Comparison of ENCODE assay signal across 9 cellular contexts in genomic region chr3:53668872-53669271, GRCh38.
A peak's percentile ranks its signal among the peaks of the same experiment; 100 is the strongest.
DNase-seq lines count a peak whose midpoint lies in the region; ATAC-seq, FAIRE-seq and TF ChIP-seq lines count a peak whose summit lies in the region.
"Had no signal": no experiment of that assay in that cellular context is flagged by ENCODE, and none has a peak within 500 bp of the region (broad histone marks: within the 10 kb centered on the region; RNA-seq: fewer than 3 reads in every experiment).

No MANE protein-coding gene starts in this region.

- no peak overlapping the region for H3K4me3 Mint-ChIP-seq in HFFc6

- no peak for FAIRE-seq in urothelium cell line (lab: Jason Lieb, UNC)
- FAIRE-seq: colon had no signal

- H3K36me3 ChIP-seq in DOHH2 (ENCODE audit: control insufficient read depth, low read length) (no peaks in the 10 kb centered on the region), colonic mucosa (no peaks in the 10 kb centered on the region)

- H3K4me1 ChIP-seq in DOHH2 (ENCODE audit: control insufficient read depth, low read length): no peaks in the 10 kb centered on the region
- H3K4me1 ChIP-seq in colonic mucosa: no peaks in the 10 kb centered on the region

- no peak overlapping the region for H3K4me2 ChIP-seq in DOHH2 (ENCODE audit: low read length)

- no peaks in the 10 kb centered on the region for H3K9me3 Mint-ChIP-seq in HFFc6

- H3F3A ChIP-seq in DOHH2 (ENCODE audit: control insufficient read depth, insufficient read depth): no peaks in the 10 kb centered on the region

- H3K27me3 ChIP-seq in DOHH2 (ENCODE audit: control insufficient read depth, low read length) (peaks cover 8% of the 10 kb centered on the region; the same call in 1 of the 2 replicates), colonic mucosa (no peaks in the 10 kb centered on the region)

- in situ Hi-C loops in astrocyte of the cerebellum (cut with HindIII; ENCODE audit: low sequenced_read_pairs): no loop called here

- no peak overlapping the region for H3K27ac Mint-ChIP-seq in HFFc6

- no peaks in the 10 kb centered on the region for H3K4me1 Mint-ChIP-seq in HFFc6 (ENCODE audit: low read depth)

- H3K9me3 ChIP-seq in DOHH2 (ENCODE audit: control insufficient read depth, insufficient read depth, low read length): no peaks in the 10 kb centered on the region
- no peaks in the 10 kb centered on the region for H3K9me3 ChIP-seq in colonic mucosa

- TF ChIP-seq CTCF in DOHH2 (IDR thresholded peaks at IDR 0.05; ENCODE audit: low read depth, low read length, poor library complexity, severe bottlenecking) (peak; percentile 57), HFFc6 (IDR thresholded peaks at IDR 0.05) (peak; percentile 70), astrocyte of the cerebellum (IDR thresholded peaks at IDR 0.05; ENCODE audit: low read depth, low read length, missing control alignments) (peak; percentile 26), colonic mucosa (IDR thresholded peaks at IDR 0.05) (no peak)

- H3K27ac ChIP-seq in DOHH2 (ENCODE audit: low read depth, low read length) (no peak overlapping the region), colonic mucosa (no peak overlapping the region)

- no peaks in the 10 kb centered on the region for H3K9me2 ChIP-seq in DOHH2 (replicated peaks; ENCODE audit: control insufficient read depth, low read length)

- intact Hi-C loops in colonic mucosa (cut with DNase I): no loop called here

- no peaks in the 10 kb centered on the region for H4K20me1 ChIP-seq in DOHH2 (ENCODE audit: control insufficient read depth, insufficient read depth, low read depth, low read length)

- no peak overlapping the region for H3K9ac ChIP-seq in colonic mucosa (ENCODE audit: low read depth in 2 of 2, low read length in 2 of 2)

- ATAC-seq in GM21529 (IDR thresholded peaks at IDR 0.05; ENCODE audit: unreplicated experiment): no peak

- peak; percentile 4 for DNase-seq in HFFc6
- no peak for DNase-seq in astrocyte of the cerebellum (ENCODE audit: low read depth)
- peak; percentile 13 for DNase-seq in myocyte (ENCODE audit: low read depth)
- no peak for DNase-seq in colonic mucosa
- no peak for DNase-seq in urothelium cell line (ENCODE audit: low spot score)
- DNase-seq in NCI-H2081 (lab: John Stamatoyannopoulos, UW): no peak

- H3K36me3 Mint-ChIP-seq in HFFc6 (ENCODE audit: low read depth): no peaks in the 10 kb centered on the region

- no peaks in the 10 kb centered on the region for H3K79me2 ChIP-seq in DOHH2 (ENCODE audit: control insufficient read depth, low read length)

- H3K4me3 ChIP-seq in DOHH2 (ENCODE audit: low read length): no peak overlapping the region
- no peak overlapping the region for H3K4me3 ChIP-seq in astrocyte of the cerebellum (ENCODE audit: low read depth, low read length)
- no peak overlapping the region for H3K4me3 ChIP-seq in colonic mucosa

- peaks cover 11% of the 10 kb centered on the region for H3K27me3 Mint-ChIP-seq in HFFc6 (ENCODE audit: insufficient read depth)

Comparison
In these comparisons a context has a peak if more than half of its experiments do, and no peak if none do; other contexts are left out.
1. DNase-seq: peak in HFFc6 (single experiment) and myocyte (single experiment); none in astrocyte of the cerebellum (single experiment), colonic mucosa (single experiment), urothelium cell line (single experiment) and NCI-H2081 (0 of 2).